1 cellular context compared by ENCODE assay signal in the genomic region with DNA sequence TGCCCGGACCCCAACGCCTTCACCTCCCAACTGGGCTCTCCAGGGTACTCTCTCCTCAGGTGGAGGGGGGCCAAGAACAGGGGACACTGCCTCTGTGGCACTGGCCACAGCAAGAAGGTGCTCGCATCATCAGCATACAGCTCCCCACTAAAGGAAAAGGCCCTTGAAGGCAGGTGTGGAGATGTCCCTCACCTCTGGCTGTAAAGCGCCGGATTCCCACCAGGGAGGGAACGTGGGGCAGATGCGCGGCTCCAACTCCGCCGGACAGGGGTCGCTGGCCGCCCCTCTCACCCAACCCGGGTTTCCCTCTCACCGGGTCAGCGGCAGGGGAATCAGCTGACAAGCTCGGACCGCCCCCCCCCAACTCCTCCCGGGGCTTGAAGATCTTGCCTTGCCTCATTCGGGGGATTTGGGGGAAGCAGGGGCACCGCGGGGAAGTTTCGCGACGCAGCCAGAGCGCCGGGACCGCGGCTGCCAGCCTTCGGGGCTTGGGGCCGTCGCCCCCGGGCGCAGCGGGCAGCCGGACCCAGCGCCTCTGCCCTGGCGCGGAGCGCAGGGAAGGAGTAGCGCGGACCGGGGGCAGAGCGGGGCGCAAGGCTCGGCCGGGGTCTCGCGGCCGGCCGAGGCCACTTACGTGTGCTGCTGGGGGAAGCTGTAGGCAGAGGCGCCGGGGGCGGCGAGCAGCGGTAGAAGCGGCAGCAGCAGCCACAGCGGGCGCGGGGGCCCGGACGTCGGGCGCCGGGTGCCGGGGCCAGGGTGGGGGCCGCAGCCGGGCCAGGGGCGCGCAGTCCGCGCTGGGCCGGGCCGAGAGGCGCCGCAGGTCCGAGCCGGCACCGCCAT.
TF ChIP-seq lines count a peak whose summit lies in the region.

No MANE protein-coding gene starts in this region.

TF ChIP-seq in GM12878, 131 proteins besides CTCF, POLR2A, EP300 and RAD21 (continued from another document):
- TF ChIP-seq NFXL1 (IDR thresholded peaks at IDR 0.05; ENCODE audit: borderline replicate concordance) (no peak), SIN3A (IDR thresholded peaks at IDR 0.05; ENCODE audit: low read depth, low read length) (no peak), ZZZ3 (IDR thresholded peaks at IDR 0.05; ENCODE audit: control insufficient read depth, insufficient read length, low read depth) (no peak), ETV6 (conservative IDR thresholded peaks at IDR 0.05 in 1 of 2, IDR thresholded peaks at IDR 0.05 in 1 of 2; ENCODE audit: borderline replicate concordance in 1 of 2, low read depth in 1 of 2) (no peak), SMAD5 (IDR thresholded peaks at IDR 0.05; ENCODE audit: low read depth) (no peak)
TF ChIP-seq in GM12878: peak in this region for 0.
